In genomic region chr2:134041877-134042276, GRCh38 we compare ENCODE assay signal across 18 cellular contexts.
"Had no signal": no experiment of that assay in that cellular context is flagged by ENCODE, and none has a peak within 500 bp of the region (broad histone marks: within the 10 kb centered on the region; RNA-seq: fewer than 3 reads in every experiment).

No MANE protein-coding gene starts in this region.

- H3K27ac Mint-ChIP-seq: endodermal cell; naive thymus-derived CD8-positive, alpha-beta T cell had no signal

- ATAC-seq: foreskin keratinocyte; heart left ventricle; left colon; left ventricle myocardium superior; naive thymus-derived CD8-positive, alpha-beta T cell; psoas muscle; right lobe of liver had no signal

- DNase-seq: effector CD4-positive, alpha-beta T cell; endodermal cell; erythroblast; foreskin keratinocyte; heart left ventricle; hippocampal formation; left colon; left ventricle myocardium superior; mesendoderm; naive thymus-derived CD8-positive, alpha-beta T cell; psoas muscle; retina; right lobe of liver; stimulated activated CD4-positive, alpha-beta T cell treated with anti-CD3 and anti-CD28 coated beads, Interleukin-4, amount 100 ng/mL, for 24 hours; stimulated activated naive CD4-positive, alpha-beta T cell; stomach; substantia nigra; trophoblast cell had no signal

- H3K4me3 Mint-ChIP-seq: endodermal cell had no signal

- H3K4me1 Mint-ChIP-seq: endodermal cell had no signal
